In the genomic region with DNA sequence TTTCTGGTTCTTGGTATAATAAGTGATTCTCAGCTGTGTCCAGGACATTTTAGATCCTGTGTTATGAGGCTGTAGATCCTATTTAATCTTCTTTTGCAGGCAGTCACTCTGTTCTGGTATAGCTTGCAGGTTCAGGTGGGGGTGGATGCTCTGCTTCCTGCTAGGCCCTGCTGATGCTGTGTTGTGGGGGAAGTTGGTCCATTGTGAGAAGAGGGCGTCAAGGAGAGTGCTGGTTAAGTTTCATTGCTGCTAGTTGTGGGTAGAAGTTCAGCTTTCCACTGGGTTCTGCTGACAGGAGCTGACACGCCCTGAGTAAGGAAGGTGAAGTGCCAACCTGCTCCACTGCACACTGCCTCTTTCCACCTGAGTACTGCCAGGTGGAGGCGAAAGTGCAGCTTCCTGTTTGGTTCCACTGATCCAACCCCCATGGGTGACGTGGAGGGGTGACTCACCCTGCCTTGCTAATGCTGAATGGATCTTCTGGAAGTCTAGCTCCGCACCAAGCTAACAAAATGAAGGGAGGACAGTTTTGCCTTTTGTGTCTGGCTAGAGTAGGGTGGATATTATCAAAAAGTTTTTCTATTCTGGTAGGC, we compare ENCODE assay signal across 8 cellular contexts. TPM values are rescaled to one million over a fixed set of nuclear protein-coding genes. Genes with fewer than 3 reads are reported as not detected.
A peak's percentile ranks its signal among the peaks of the same experiment; 100 is the strongest.
DNase-seq lines count a peak whose midpoint lies in the region; ATAC-seq and TF ChIP-seq lines count a peak whose summit lies in the region.

No MANE protein-coding gene starts in this region.

- 78 to 83% methylated on average over 5 of the region's 5 CpGs for WGBS in GM23248 (ENCODE audit: low coverage in 1 of 2, low lambda C conversion rate in 2 of 2, missing lambda C conversion rate in 2 of 2), 2 experiments

- peak overlapping the region; percentile 61 for H3K4me2 ChIP-seq in PC-3 (ENCODE audit: low read length)
- no peak overlapping the region for H3K4me2 ChIP-seq in GM23248 (ENCODE audit: unreplicated experiment)

- CTCF ChIA-PET in PC-3 (lab: Charles Lee) = no interaction called here

- in situ Hi-C loops in GM23248 (cut with MboI) = no loop called here

- H3K4me1 ChIP-seq in PC-3 (ENCODE audit: insufficient read depth, low read length) (peaks cover 13% of the 10 kb centered on the region), GM23248 (ENCODE audit: insufficient read depth) (no peaks in the 10 kb centered on the region), BE2C (no peaks in the 10 kb centered on the region)

- POLR2A ChIA-PET in PC-3 (lab: Charles Lee; ENCODE audit: unreplicated experiment) = interaction anchor here (0.6 kb wide), 1 partner anchor 43 kb away, joined by 3 read pairs; no protein-coding TSS in a partner anchor

- H2AFZ ChIP-seq in PC-3 (ENCODE audit: low read length) (peak overlapping the region; percentile 72), GM23248 (no peak overlapping the region)

- no peaks in the 10 kb centered on the region for H3K27me3 Mint-ChIP-seq in activated naive CD8-positive, alpha-beta T cell treated with anti-CD3 and anti-CD28 coated beads for 36 hours

- peak overlapping the region; percentile 56 for H3K27ac ChIP-seq in PC-3 (ENCODE audit: low read length)
- no peak overlapping the region for H3K27ac ChIP-seq in GM23248

- no TSS peak for BruUV-seq in PC-3 (replicated peaks; lab: Mats Ljungman, UMichigan)

- H3K9ac ChIP-seq in PC-3 (ENCODE audit: low read length) (no peak overlapping the region), GM23248 (no peak overlapping the region)

- H3K4me3 ChIP-seq in PC-3 (ENCODE audit: low read length) (peak overlapping the region; percentile 25; the same call in 1 of the 2 replicates), GM23248 (no peak overlapping the region), BE2C (ENCODE audit: low read depth, low read length) (no peak overlapping the region)

- peaks cover 38% of the 10 kb centered on the region for H3K4me1 Mint-ChIP-seq in activated naive CD8-positive, alpha-beta T cell treated with anti-CD3 and anti-CD28 coated beads for 36 hours

- H4K20me1 ChIP-seq in PC-3 (ENCODE audit: low read length) = no peaks in the 10 kb centered on the region
- H4K20me1 ChIP-seq in GM23248 (ENCODE audit: insufficient read depth) = no peaks in the 10 kb centered on the region

- peak; percentile 82 for DNase-seq in PC-3
- DNase-seq in activated naive CD8-positive, alpha-beta T cell treated with anti-CD3 and anti-CD28 coated beads for 36 hours = peak; percentile 69
- peak; percentile 70 for DNase-seq in stimulated activated CD4-positive, alpha-beta T cell treated with anti-CD3 and anti-CD28 coated beads, Interleukin-2, amount 100 ng/mL, for 4 hours (ENCODE audit: low read depth)
- DNase-seq in GM23248 = no peak
- no peak for DNase-seq in anterior cingulate cortex (lab: John Stamatoyannopoulos, UW)
- no peak for DNase-seq in BE2C

- no peak overlapping the region for H3K4me3 Mint-ChIP-seq in activated naive CD8-positive, alpha-beta T cell treated with anti-CD3 and anti-CD28 coated beads for 36 hours

- H3K27ac Mint-ChIP-seq in activated naive CD8-positive, alpha-beta T cell treated with anti-CD3 and anti-CD28 coated beads for 36 hours = peak overlapping the region; percentile 72

- H3K9me3 ChIP-seq in PC-3 (ENCODE audit: low read length) = no peaks in the 10 kb centered on the region
- no peaks in the 10 kb centered on the region for H3K9me3 ChIP-seq in GM23248 (ENCODE audit: low read depth)
- H3K9me3 ChIP-seq in BE2C = no peaks in the 10 kb centered on the region

- intact Hi-C loops in PC-3 (cut with micrococcal nuclease) = no loop called here

- peak; percentile 68 for ATAC-seq in GM21786 (IDR thresholded peaks at IDR 0.05; ENCODE audit: unreplicated experiment)
- peak; percentile 70 for ATAC-seq in PC-3
- no peak for ATAC-seq in HG02571 (IDR thresholded peaks at IDR 0.05; ENCODE audit: unreplicated experiment)

- H3F3A ChIP-seq in PC-3 (ENCODE audit: low read length, unreplicated experiment) (no peaks in the 10 kb centered on the region), GM23248 (ENCODE audit: insufficient read depth) (no peaks in the 10 kb centered on the region)

- TF ChIP-seq CTCF in PC-3 (conservative IDR thresholded peaks at IDR 0.05; ENCODE audit: low read depth, low read length) = no peak
- TF ChIP-seq CTCF in BE2C (IDR thresholded peaks at IDR 0.05; ENCODE audit: low read depth, low read length) = no peak

- H3K79me2 ChIP-seq in PC-3 (ENCODE audit: low read length) (no peaks in the 10 kb centered on the region), GM23248 (ENCODE audit: insufficient read depth) (no peaks in the 10 kb centered on the region)

- H3K36me3 Mint-ChIP-seq in activated naive CD8-positive, alpha-beta T cell treated with anti-CD3 and anti-CD28 coated beads for 36 hours = no peaks in the 10 kb centered on the region

- H3K27me3 ChIP-seq in PC-3 (ENCODE audit: low read length) = no peaks in the 10 kb centered on the region
- no peaks in the 10 kb centered on the region for H3K27me3 ChIP-seq in GM23248 (replicated peaks; ENCODE audit: insufficient read depth)
- H3K27me3 ChIP-seq in BE2C = no peaks in the 10 kb centered on the region

- H3K9me2 ChIP-seq in PC-3 (replicated peaks; ENCODE audit: low read length) (no peaks in the 10 kb centered on the region), GM23248 (ENCODE audit: insufficient read depth) (no peaks in the 10 kb centered on the region)

- H3K9me3 Mint-ChIP-seq in activated naive CD8-positive, alpha-beta T cell treated with anti-CD3 and anti-CD28 coated beads for 36 hours = no peaks in the 10 kb centered on the region

- H3K36me3 ChIP-seq in PC-3 (ENCODE audit: low read depth, low read length) (no peaks in the 10 kb centered on the region), GM23248 (ENCODE audit: low read depth) (no peaks in the 10 kb centered on the region), BE2C (no peaks in the 10 kb centered on the region)

RNA-seq across cellular contexts. Expression of gene NMRK1, which starts 16.3 kb away (rescaled TPM):
- 7.0 and 9.7 TPM in 2 replicates for total RNA-seq in PC-3 (2014; rRNA removed)
- 1 to 10 TPM; 8.5 to 9.0 TPM for total RNA-seq in activated naive CD8-positive, alpha-beta T cell treated with anti-CD3 and anti-CD28 coated beads for 36 hours
- total RNA-seq in GM23248 (2014; rRNA removed; shearing (Covaris generic)) = 14.4 and 16.6 TPM in 2 replicates
- polyA plus RNA-seq in GM23248 (2016; fragmentation: Nextera tagmentation; extraction: Ambion mirVana) = 25.8 and 29.2 TPM in 2 replicates
- polyA plus RNA-seq in BE2C (2012; ENCODE audit: insufficient read depth, insufficient read length, low read depth) = 0.99 TPM

RNA-seq across cellular contexts. Expression of gene OSTF1, which starts 16.7 kb away (rescaled TPM):
- total RNA-seq in PC-3 (2014; rRNA removed) = 25.8 and 26.5 TPM in 2 replicates
- total RNA-seq in activated naive CD8-positive, alpha-beta T cell treated with anti-CD3 and anti-CD28 coated beads for 36 hours = 10 to 100 TPM; 38.2 to 38.4 TPM
- total RNA-seq in GM23248 (2014; rRNA removed; shearing (Covaris generic)) = 34.9 and 42.4 TPM in 2 replicates
- polyA plus RNA-seq in GM23248 (2016; fragmentation: Nextera tagmentation; extraction: Ambion mirVana) = 65.6 and 70.9 TPM in 2 replicates
- 2.0 TPM for polyA plus RNA-seq in BE2C (2012; ENCODE audit: insufficient read depth, insufficient read length, low read depth)

RNA-seq across cellular contexts. Expression of gene CARNMT1, which starts 43.5 kb away (rescaled TPM):
- 20.4 and 28.9 TPM in 2 replicates for total RNA-seq in PC-3 (2014; rRNA removed)
- 10 to 100 TPM; 40.5 to 42.3 TPM for total RNA-seq in activated naive CD8-positive, alpha-beta T cell treated with anti-CD3 and anti-CD28 coated beads for 36 hours
- total RNA-seq in GM23248 (2014; rRNA removed; shearing (Covaris generic)) = 27.5 and 60.2 TPM in 2 replicates
- polyA plus RNA-seq in GM23248 (2016; fragmentation: Nextera tagmentation; extraction: Ambion mirVana) = 18.1 and 20.4 TPM in 2 replicates
- 3.7 TPM for polyA plus RNA-seq in BE2C (2012; ENCODE audit: insufficient read depth, insufficient read length, low read depth)

Comparison
In these comparisons a context has a peak if more than half of its experiments do, and no peak if none do; other contexts are left out.
1. DNase-seq: peak in PC-3 (single experiment), activated naive CD8-positive, alpha-beta T cell treated with anti-CD3 and anti-CD28 coated beads for 36 hours (single experiment) and stimulated activated CD4-positive, alpha-beta T cell treated with anti-CD3 and anti-CD28 coated beads, Interleukin-2, amount 100 ng/mL, for 4 hours (single experiment); none in GM23248 (single experiment), anterior cingulate cortex (0 of 58) and BE2C (single experiment).